In the genomic region with DNA sequence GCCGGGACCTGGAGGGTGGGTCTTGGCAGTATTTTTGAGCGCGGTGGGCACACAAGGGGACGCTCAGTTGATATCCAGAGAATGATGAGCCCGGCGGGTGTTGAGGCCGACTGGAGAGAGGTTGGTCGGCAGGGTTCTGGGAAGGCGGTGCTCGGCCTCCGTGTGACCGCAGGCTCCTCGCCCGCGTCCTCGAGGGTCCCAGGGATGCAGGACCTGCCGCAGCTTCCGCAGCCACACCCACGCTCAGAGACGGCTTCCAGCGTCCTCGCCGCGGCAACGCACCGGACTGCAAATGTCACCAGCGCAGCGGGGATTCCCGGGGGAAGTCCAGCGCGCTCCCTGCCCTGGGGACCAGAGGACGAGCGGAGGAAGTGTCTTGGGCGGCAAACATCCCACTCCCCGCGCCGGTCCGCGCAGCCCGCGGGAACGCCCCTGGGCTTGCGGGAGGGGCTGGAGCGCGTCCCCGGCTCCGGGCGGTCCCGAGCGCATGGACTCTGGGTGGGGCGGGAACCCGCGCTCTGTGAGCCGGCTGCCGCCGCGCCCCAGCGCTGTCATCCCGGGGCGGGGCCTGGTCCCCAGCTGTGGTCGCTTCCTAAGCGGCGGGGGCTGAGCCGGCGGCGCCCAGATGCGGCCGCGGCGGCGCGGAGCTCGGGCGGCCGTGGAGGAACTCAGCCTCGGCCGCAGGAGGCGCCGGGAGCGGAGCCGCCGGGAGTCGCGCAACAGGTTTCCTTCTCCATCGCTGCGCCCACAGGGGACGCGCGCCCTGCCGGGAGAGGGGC, we compare ENCODE assay signal across 8 cellular contexts. TPM values are rescaled to one million over a fixed set of nuclear protein-coding genes. Genes with fewer than 3 reads are reported as not detected.
DNase-seq lines count a peak whose midpoint lies in the region; ATAC-seq, FAIRE-seq and TF ChIP-seq lines count a peak whose summit lies in the region.

A gene (plus strand): TSS at position 624 of the 779 bp plus-strand sequence. CDS start 36,111 bp downstream, outside the sequence.

- no peak within 1 kb of the TSS for H3K4ac ChIP-seq in mesendoderm (ENCODE audit: low read depth, low read length)

- H2BK15ac ChIP-seq in mesendoderm (replicated peaks; ENCODE audit: low read depth): no peak within 1 kb of the TSS

- no peak for TF ChIP-seq CTCF in D721Med (IDR thresholded peaks at IDR 0.05; ENCODE audit: insufficient read depth, missing control alignments)

- no peak within 1 kb of the TSS for H2BK5ac ChIP-seq in mesendoderm (ENCODE audit: low read length)

- H3K27ac ChIP-seq in mesendoderm (ENCODE audit: low read depth, low read length): no peak within 1 kb of the TSS

- no peak within 1 kb of the TSS for H4K5ac ChIP-seq in mesendoderm (ENCODE audit: low read length)

- H2BK120ac ChIP-seq in mesendoderm (ENCODE audit: low read depth, low read length): no peak within 1 kb of the TSS

- peak within 1 kb of the TSS; percentile 71 for H3K56ac ChIP-seq in mesendoderm (ENCODE audit: low read length)

- peak; percentile 43 for ATAC-seq in GM18517 (IDR thresholded peaks at IDR 0.05; ENCODE audit: unreplicated experiment)
- peak; percentile 65 for ATAC-seq in HG02840 (IDR thresholded peaks at IDR 0.05; ENCODE audit: low FRiP score, unreplicated experiment)

- H3K4me3 ChIP-seq in mesendoderm (ENCODE audit: low read length): peak within 1 kb of the TSS; percentile 63

- peak within 1 kb of the TSS; percentile 74 for H3K23ac ChIP-seq in mesendoderm (ENCODE audit: low read length)

- FAIRE-seq in D721Med (lab: Jason Lieb, UNC): no peak

- peak within 1 kb of the TSS; percentile 92 for H3K4me2 ChIP-seq in mesendoderm (ENCODE audit: low read length)

- H3K36me3 ChIP-seq in mesendoderm (ENCODE audit: control insufficient read depth, insufficient read depth, low read length): no peaks in the 10 kb centered on the region

- H3K27me3 ChIP-seq in mesendoderm (ENCODE audit: insufficient read depth, low read length, poor library complexity): peaks cover 7% of the 10 kb centered on the region

- H3K9ac ChIP-seq in mesendoderm (ENCODE audit: low read length): peak within 1 kb of the TSS; percentile 59

- WGBS in mesendoderm (ENCODE audit: extremely low coverage, insufficient coverage, low lambda C conversion rate): no CpG with 5 or more reads among the region's 90 CpGs

- peaks cover 3% of the 10 kb centered on the region for H3K4me1 ChIP-seq in mesendoderm (ENCODE audit: control insufficient read depth, low read depth, low read length)

- DNase-seq in NCI-H2227 (lab: John Stamatoyannopoulos, UW; ENCODE audit: unreplicated experiment): peak; percentile 62
- peak; percentile 66 to 74 for DNase-seq in activated CD4-positive, alpha-beta T cell treated with anti-CD3 and anti-CD28 coated beads, Interleukin-2, amount 50 U/mL, for 4 hours
- DNase-seq in effector CD8-positive, alpha-beta T cell (lab: John Stamatoyannopoulos, UW): peak; percentile 32
- DNase-seq in mesendoderm: peak; percentile 69
- DNase-seq in stimulated activated CD8-positive, alpha-beta memory T cell treated with anti-CD3 and anti-CD28 coated beads, Interleukin-15, amount 100 ng/mL, for 24 hours (ENCODE audit: low read depth): peak; percentile 41
- no peak for DNase-seq in D721Med (ENCODE audit: insufficient read length, low spot score)

- H3K18ac ChIP-seq in mesendoderm (ENCODE audit: low read length): peak within 1 kb of the TSS; percentile 81

- H3K79me2 ChIP-seq in mesendoderm (ENCODE audit: control insufficient read depth, insufficient read depth, low read length): no peaks in the 10 kb centered on the region

- H2AK5ac ChIP-seq in mesendoderm (ENCODE audit: low read length): no peak within 1 kb of the TSS

- no peak within 1 kb of the TSS for H4K8ac ChIP-seq in mesendoderm (ENCODE audit: low read depth, low read length)

- no peaks in the 10 kb centered on the region for H3K79me1 ChIP-seq in mesendoderm (ENCODE audit: low read length)

RNA-seq across cellular contexts. Expression of the gene that starts here (rescaled TPM):
- polyA plus RNA-seq in mesendoderm (2013, experiment 1 of 2): 2.0 TPM
- 2.3 TPM for polyA plus RNA-seq in mesendoderm (2013, experiment 2 of 2)
